ENCODE assay signal across 12 cellular contexts in the genomic region with DNA sequence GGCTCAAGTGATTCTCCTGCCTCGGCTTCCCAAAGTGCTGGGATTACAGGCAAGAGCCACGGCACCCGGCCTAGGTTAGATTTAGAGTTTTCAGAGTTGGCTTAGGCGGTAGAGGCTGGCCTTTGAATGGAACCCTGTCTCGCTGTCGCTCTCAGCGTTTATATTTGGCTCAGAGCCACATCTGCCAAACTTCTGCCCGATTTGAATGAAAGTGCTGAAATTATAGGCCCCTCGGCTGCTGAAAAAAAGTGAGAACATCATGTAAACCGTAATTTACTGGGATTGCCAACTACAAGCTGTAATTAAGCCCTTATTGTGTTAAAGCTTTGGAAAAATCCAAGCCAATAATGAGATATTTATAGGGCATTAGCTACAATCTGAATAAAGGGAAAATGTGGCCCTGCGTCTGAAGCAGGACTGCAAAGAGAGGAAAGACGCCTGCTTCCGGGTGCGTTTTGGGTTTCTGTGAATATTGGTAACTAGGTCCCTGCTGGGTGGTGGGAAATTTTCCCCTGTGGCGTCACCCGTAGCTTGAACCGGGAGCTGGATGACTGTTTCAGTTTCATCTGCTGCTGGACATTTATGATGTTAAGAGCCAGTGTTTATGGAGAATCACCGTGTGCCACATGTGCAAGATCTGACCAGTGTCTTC. TPM values are rescaled to one million over a fixed set of nuclear protein-coding genes. Genes with fewer than 3 reads are reported as not detected.
DNase-seq lines count a peak whose midpoint lies in the region; ATAC-seq and TF ChIP-seq lines count a peak whose summit lies in the region.
"Had no signal": no experiment of that assay in that cellular context is flagged by ENCODE, and none has a peak within 500 bp of the region (broad histone marks: within the 10 kb centered on the region; RNA-seq: fewer than 3 reads in every experiment).

No MANE protein-coding gene starts in this region.

- no peaks in the 10 kb centered on the region for H3K9me3 ChIP-seq in neural progenitor cell (ENCODE audit: low read depth)
- H3K9me3 ChIP-seq: gastroesophageal sphincter had no signal

- no peaks in the 10 kb centered on the region for H3K4me1 ChIP-seq in neural progenitor cell

- H3K27me3 ChIP-seq in dorsolateral prefrontal cortex, result no peaks in the 10 kb centered on the region
- no peaks in the 10 kb centered on the region for H3K27me3 ChIP-seq in neural progenitor cell
- H3K27me3 ChIP-seq: gastroesophageal sphincter had no signal

- H3F3A ChIP-seq in neural progenitor cell (ENCODE audit: low read depth), result no peaks in the 10 kb centered on the region

- H3K4me3 ChIP-seq in dorsolateral prefrontal cortex, result peak overlapping the region in 41 of 59 donors; percentile 0 to 50 (median 20)
- no peak overlapping the region for H3K4me3 ChIP-seq in neural progenitor cell
- H3K4me3 ChIP-seq: gastroesophageal sphincter had no signal

- no peak overlapping the region for H2AFZ ChIP-seq in neural progenitor cell (replicated peaks)

- no peaks in the 10 kb centered on the region for H3K9me3 Mint-ChIP-seq in T-helper 1 cell treated with Interleukin-12 subunit alpha and Interleukin-12 subunit beta and Interleukin-4 antibody, amounts not matched to agents 30 μg/mL and 1 μg/mL, for 36 hours
- H3K9me3 Mint-ChIP-seq in neural progenitor cell, result no peaks in the 10 kb centered on the region

- peak in 2 of 56 donors; percentile 5 to 12 for TF ChIP-seq CTCF in dorsolateral prefrontal cortex (IDR thresholded peaks at IDR 0.05 in 54 of 56, conservative IDR thresholded peaks at IDR 0.05 in 2 of 56; ENCODE audit: low read depth in 1 of 56, partially characterized antibody in 56 of 56)
- TF ChIP-seq CTCF in neural progenitor cell (IDR thresholded peaks at IDR 0.05), result no peak

- H3K27ac Mint-ChIP-seq in T-helper 1 cell treated with Interleukin-12 subunit alpha and Interleukin-12 subunit beta and Interleukin-4 antibody, amounts not matched to agents 30 μg/mL and 1 μg/mL, for 36 hours, result peak overlapping the region; percentile 38
- peak overlapping the region; percentile 82 for H3K27ac Mint-ChIP-seq in neural progenitor cell

- no peaks in the 10 kb centered on the region for H3K27me3 Mint-ChIP-seq in T-helper 1 cell treated with Interleukin-12 subunit alpha and Interleukin-12 subunit beta and Interleukin-4 antibody, amounts not matched to agents 30 μg/mL and 1 μg/mL, for 36 hours (ENCODE audit: low read depth)
- H3K27me3 Mint-ChIP-seq in neural progenitor cell (ENCODE audit: insufficient read depth, low read depth), result no peaks in the 10 kb centered on the region

- H3K4me1 Mint-ChIP-seq in T-helper 1 cell treated with Interleukin-12 subunit alpha and Interleukin-12 subunit beta and Interleukin-4 antibody, amounts not matched to agents 30 μg/mL and 1 μg/mL, for 36 hours (ENCODE audit: low read depth), result peaks cover 44% of the 10 kb centered on the region
- H3K4me1 Mint-ChIP-seq in neural progenitor cell, result peaks cover 4% of the 10 kb centered on the region

- no peak overlapping the region for H3K4me2 ChIP-seq in neural progenitor cell
- H3K4me2 ChIP-seq: KMS-11 had no signal

- no peak overlapping the region for H3K4me3 Mint-ChIP-seq in T-helper 1 cell treated with Interleukin-12 subunit alpha and Interleukin-12 subunit beta and Interleukin-4 antibody, amounts not matched to agents 30 μg/mL and 1 μg/mL, for 36 hours
- H3K4me3 Mint-ChIP-seq in neural progenitor cell, result no peak overlapping the region

- peaks cover 98% of the 10 kb centered on the region for H3K79me2 ChIP-seq in neural progenitor cell (ENCODE audit: low read depth)

- peaks cover 40% of the 10 kb centered on the region for H3K36me3 Mint-ChIP-seq in T-helper 1 cell treated with Interleukin-12 subunit alpha and Interleukin-12 subunit beta and Interleukin-4 antibody, amounts not matched to agents 30 μg/mL and 1 μg/mL, for 36 hours (ENCODE audit: low read depth)
- peaks cover 9% of the 10 kb centered on the region for H3K36me3 Mint-ChIP-seq in neural progenitor cell

- peaks cover 53% of the 10 kb centered on the region for H4K20me1 ChIP-seq in neural progenitor cell (ENCODE audit: low read depth)

- no peak for DNase-seq in T-helper 1 cell
- DNase-seq in NCI-H1417 treated with DMSO at 0.1 percent for 48 hours (lab: John Stamatoyannopoulos, UW), result peak; percentile 43
- peak in 2 of 10 donors; percentile 35 to 54 for DNase-seq in dorsolateral prefrontal cortex
- DNase-seq in neural progenitor cell (ENCODE audit: low spot score), result no peak
- DNase-seq in NOMO-1 treated with DMSO at 0.1 percent for 48 hours (lab: John Stamatoyannopoulos, UW; ENCODE audit: unreplicated experiment), result no peak
- DNase-seq in HUDEP-2 (lab: John Stamatoyannopoulos, UW; ENCODE audit: unreplicated experiment in 76 of 76), result no peak
- DNase-seq: cortex of kidney, DMS53 had no signal

- H3K27ac ChIP-seq in dorsolateral prefrontal cortex, result peak overlapping the region; percentile 37 to 97 (median 86)
- H3K27ac ChIP-seq in neural progenitor cell, result no peak overlapping the region
- H3K27ac ChIP-seq: gastroesophageal sphincter, KMS-11 had no signal

- H3K9ac ChIP-seq in neural progenitor cell, result no peak overlapping the region
- H3K9ac ChIP-seq: KMS-11 had no signal

- H3K36me3 ChIP-seq in neural progenitor cell, result no peaks in the 10 kb centered on the region

- no peak for ATAC-seq in GM21619 (IDR thresholded peaks at IDR 0.05; ENCODE audit: unreplicated experiment)
- ATAC-seq: gastroesophageal sphincter had no signal

- intact Hi-C loops in dorsolateral prefrontal cortex (cut with DNase I), result no loop called here

RNA-seq across cellular contexts. Expression of gene DNM2, which starts 9.8 kb away (rescaled TPM):
- total RNA-seq in dorsolateral prefrontal cortex (100 to 1,000 TPM in 115 of 120 experiments, 10 to 100 TPM in 5; 88.3 to 281 (median 146) TPM), neural progenitor cell (ENCODE audit: low replicate concordance) (49.9 and 101 TPM in 2 replicates)

RNA-seq across cellular contexts. Expression of gene QTRT1, which starts 26.5 kb away (rescaled TPM):
- 100 to 1,000 TPM in 5 of 120 experiments, 10 to 100 TPM in 115; 51.0 to 106 (median 74.7) TPM for total RNA-seq in dorsolateral prefrontal cortex
- 20.4 and 46.9 TPM in 2 replicates for total RNA-seq in neural progenitor cell (ENCODE audit: low replicate concordance)
